26 cellular contexts compared by ENCODE assay signal in genomic region chr13:23825179-23825578, GRCh38.
"Had no signal": no experiment of that assay in that cellular context is flagged by ENCODE, and none has a peak within 500 bp of the region (broad histone marks: within the 10 kb centered on the region; RNA-seq: fewer than 3 reads in every experiment).

No MANE protein-coding gene starts in this region.

- H3K27ac Mint-ChIP-seq: effector memory CD8-positive, alpha-beta T cell; nephron; neural progenitor cell; progenitor cell of endocrine pancreas; stimulated activated effector memory CD8-positive, alpha-beta T cell treated with anti-CD3 and anti-CD28 coated beads, Interleukin-12 subunit alpha, Interleukin-12 subunit beta, amount 100 ng/mL, for 72 hours had no signal

- H3K79me2 ChIP-seq: parathyroid adenoma had no signal

- H3K4me1 ChIP-seq: gastrocnemius medialis, left lung, parathyroid adenoma, stomach, testis, tibial artery, upper lobe of right lung had no signal

- H3K4me1 Mint-ChIP-seq: nephron; neural progenitor cell; stimulated activated effector memory CD8-positive, alpha-beta T cell treated with anti-CD3 and anti-CD28 coated beads, Interleukin-12 subunit alpha, Interleukin-12 subunit beta, amount 100 ng/mL, for 72 hours had no signal

- FAIRE-seq: endometrium had no signal

- H3K9me3 ChIP-seq: esophagus squamous epithelium, gastrocnemius medialis, left lung, stomach, testis, tibial artery, upper lobe of right lung, vagina had no signal

- H3K27ac ChIP-seq: coronary artery, gastrocnemius medialis, left lung, neural progenitor cell, parathyroid adenoma, stomach, testis, upper lobe of right lung, vagina had no signal

- H3K9me3 Mint-ChIP-seq: effector memory CD8-positive, alpha-beta T cell; stimulated activated effector memory CD8-positive, alpha-beta T cell treated with anti-CD3 and anti-CD28 coated beads, Interleukin-12 subunit alpha, Interleukin-12 subunit beta, amount 100 ng/mL, for 72 hours had no signal

- H3K27me3 Mint-ChIP-seq: effector memory CD8-positive, alpha-beta T cell; naive thymus-derived CD4-positive, alpha-beta T cell; progenitor cell of endocrine pancreas had no signal

- H3K9ac ChIP-seq: neural progenitor cell, parathyroid adenoma had no signal

- H3K4me3 Mint-ChIP-seq: effector memory CD8-positive, alpha-beta T cell; naive thymus-derived CD4-positive, alpha-beta T cell; nephron; neural progenitor cell; stimulated activated effector memory CD8-positive, alpha-beta T cell treated with anti-CD3 and anti-CD28 coated beads, Interleukin-12 subunit alpha, Interleukin-12 subunit beta, amount 100 ng/mL, for 72 hours had no signal

- H3K4me2 ChIP-seq: neural progenitor cell had no signal

- DNase-seq: effector memory CD8-positive, alpha-beta T cell; erythroblast; esophagus squamous epithelium; gastrocnemius medialis; head of caudate nucleus; left cardiac atrium; left lung; mesenchymal stem cell; midbrain; naive thymus-derived CD4-positive, alpha-beta T cell; stimulated activated CD4-positive, alpha-beta T cell treated with anti-CD3 and anti-CD28 coated beads, Interleukin-2, amount 100 ng/mL, for 24 hours; stimulated activated CD4-positive, alpha-beta T cell treated with anti-CD3 and anti-CD28 coated beads, Interleukin-4, amount 100 ng/mL, for 24 hours; stimulated activated naive CD4-positive, alpha-beta T cell treated with Interleukin-2 at 50 U/mL for 16 hours; stomach; testis; tibial artery; upper lobe of right lung had no signal

- H3K36me3 ChIP-seq: gastrocnemius medialis, left lung, neural progenitor cell, upper lobe of right lung, vagina had no signal

- H3K4me3 ChIP-seq: coronary artery, esophagus squamous epithelium, gastrocnemius medialis, left lung, neural progenitor cell, stomach, testis, tibial artery, upper lobe of right lung, vagina had no signal

- H2AFZ ChIP-seq: neural progenitor cell, parathyroid adenoma had no signal

- H3K27me3 ChIP-seq: esophagus squamous epithelium, gastrocnemius medialis, left lung, neural progenitor cell, stomach, testis, tibial artery, upper lobe of right lung, vagina had no signal

- ATAC-seq: effector memory CD8-positive, alpha-beta T cell; left cardiac atrium; left lung; naive thymus-derived CD4-positive, alpha-beta T cell; sciatic nerve; stimulated activated effector memory CD8-positive, alpha-beta T cell treated with anti-CD3 and anti-CD28 coated beads, Interleukin-12 subunit alpha, Interleukin-12 subunit beta, amount 100 ng/mL, for 72 hours; upper lobe of right lung had no signal
